In genomic region chr4:74531952-74532794, GRCh38 we compare ENCODE assay signal across 9 cellular contexts.
DNase-seq lines count a peak whose midpoint lies in the region; ATAC-seq and FAIRE-seq lines count a peak whose summit lies in the region.
"Had no signal": no experiment of that assay in that cellular context is flagged by ENCODE, and none has a peak within 500 bp of the region (broad histone marks: within the 10 kb centered on the region; RNA-seq: fewer than 3 reads in every experiment).

No MANE protein-coding gene starts in this region.

- H3K4me3 ChIP-seq in mesendoderm (ENCODE audit: low read length), result no peak overlapping the region

- no peak overlapping the region for H2BK120ac ChIP-seq in mesendoderm (ENCODE audit: low read depth, low read length)

- FAIRE-seq in frontal cortex (lab: Jason Lieb, UNC), result no peak

- H3K27ac ChIP-seq in mesendoderm (ENCODE audit: low read depth, low read length), result no peak overlapping the region

- no peaks in the 10 kb centered on the region for H3K4me1 ChIP-seq in mesendoderm (ENCODE audit: control insufficient read depth, low read depth, low read length)

- no peaks in the 10 kb centered on the region for H3K79me1 ChIP-seq in mesendoderm (ENCODE audit: low read length)

- peak; percentile 28 for ATAC-seq in GM19468 (IDR thresholded peaks at IDR 0.05; ENCODE audit: extremely low read depth, unreplicated experiment)
- ATAC-seq in HG03565 (IDR thresholded peaks at IDR 0.05; ENCODE audit: unreplicated experiment), result peak; percentile 83

- no peak overlapping the region for H4K8ac ChIP-seq in mesendoderm (ENCODE audit: low read depth, low read length)

- H3K18ac ChIP-seq in mesendoderm (ENCODE audit: low read length), result no peak overlapping the region

- H3K27me3 ChIP-seq in mesendoderm (ENCODE audit: insufficient read depth, low read length, poor library complexity), result no peaks in the 10 kb centered on the region

- H2AK5ac ChIP-seq in mesendoderm (ENCODE audit: low read length), result no peak overlapping the region

- H2BK5ac ChIP-seq in mesendoderm (ENCODE audit: low read length), result no peak overlapping the region

- no peak overlapping the region for H3K4me2 ChIP-seq in mesendoderm (ENCODE audit: low read length)

- H3K56ac ChIP-seq in mesendoderm (ENCODE audit: low read length), result no peak overlapping the region

- H3K9ac ChIP-seq in mesendoderm (ENCODE audit: low read length), result no peak overlapping the region

- no peaks in the 10 kb centered on the region for H3K79me2 ChIP-seq in mesendoderm (ENCODE audit: control insufficient read depth, insufficient read depth, low read length)

- H3K4ac ChIP-seq in mesendoderm (ENCODE audit: low read depth, low read length), result no peak overlapping the region

- H3K36me3 ChIP-seq in mesendoderm (ENCODE audit: control insufficient read depth, insufficient read depth, low read length), result no peaks in the 10 kb centered on the region

- in situ Hi-C loops in G401 (cut with HindIII; ENCODE audit: low sequenced_read_pairs), result no loop called here

- H2BK15ac ChIP-seq in mesendoderm (replicated peaks; ENCODE audit: low read depth), result no peak overlapping the region

- WGBS in mesendoderm (ENCODE audit: extremely low coverage, insufficient coverage, low lambda C conversion rate), result no CpG with 5 or more reads among the region's 6 CpGs

- H3K23ac ChIP-seq in mesendoderm (ENCODE audit: low read length), result no peak overlapping the region

- no peak overlapping the region for H4K5ac ChIP-seq in mesendoderm (ENCODE audit: low read length)

- peak; percentile 12 for DNase-seq in G401 (ENCODE audit: low spot score)
- peak; percentile 84 for DNase-seq in RKO (ENCODE audit: low spot score)
- peak; percentile 50 for DNase-seq in ecto neural progenitor cell (ENCODE audit: low spot score)
- DNase-seq in mesendoderm, result peak; percentile 94
- no peak for DNase-seq in frontal cortex (ENCODE audit: low spot score in 2 of 2)
- no peak for DNase-seq in stimulated activated CD8-positive, alpha-beta memory T cell treated with anti-CD3 and anti-CD28 coated beads, Interleukin-4, amount 100 ng/mL, for 48 hours
- DNase-seq: activated naive CD8-positive, alpha-beta T cell treated with anti-CD3 and anti-CD28 coated beads, Interleukin-2, amount 10 ng/mL, durations not matched to agents 7 days and 5 days had no signal

Comparison
In these comparisons a context has a peak if more than half of its experiments do, and no peak if none do; other contexts are left out.
1. DNase-seq: peak in G401 (single experiment), RKO (single experiment), ecto neural progenitor cell (single experiment) and mesendoderm (single experiment); none in frontal cortex (0 of 2) and stimulated activated CD8-positive, alpha-beta memory T cell treated with anti-CD3 and anti-CD28 coated beads, Interleukin-4, amount 100 ng/mL, for 48 hours (single experiment).